31 cellular contexts compared by ENCODE assay signal in the genomic region with DNA sequence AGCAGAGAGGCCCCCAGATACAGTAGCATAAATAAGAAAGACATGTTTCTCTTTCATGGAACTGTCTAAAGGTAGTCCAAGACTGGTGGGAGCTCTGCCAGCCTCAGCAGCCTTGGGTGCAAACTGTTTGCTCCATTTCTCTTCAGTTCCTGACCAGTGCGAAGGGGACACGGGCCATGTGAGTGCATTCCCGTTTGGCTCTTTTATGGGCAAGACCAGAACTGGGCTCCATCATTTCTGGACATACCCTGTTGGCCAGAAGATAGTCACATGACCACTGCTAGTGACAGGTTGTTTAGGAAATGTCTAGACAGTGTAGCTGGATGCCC.
"Had no signal": no experiment of that assay in that cellular context is flagged by ENCODE, and none has a peak within 500 bp of the region (broad histone marks: within the 10 kb centered on the region; RNA-seq: fewer than 3 reads in every experiment).

No MANE protein-coding gene starts in this region.

- DNase-seq: activated CD4-positive, alpha-beta memory T cell treated with anti-CD3 and anti-CD28 coated beads for 36 hours; activated CD4-positive, alpha-beta T cell treated with anti-CD3 and anti-CD28 coated beads for 36 hours; activated CD4-positive, alpha-beta T cell treated with anti-CD3 and anti-CD28 coated beads, Interleukin-2, amount 10 ng/mL, durations not matched to agents 24 days and 14 days; activated CD4-positive, CD25-positive, alpha-beta regulatory T cell; activated CD4-positive, CD25-positive, alpha-beta regulatory T cell treated with anti-CD3 and anti-CD28 coated beads, Interleukin-2, amount 50 U/mL, for 72 hours; activated CD8-positive, alpha-beta memory T cell treated with anti-CD3 and anti-CD28 coated beads, Interleukin-2, amount 10 ng/mL, durations not matched to agents 7 days and 5 days; activated CD8-positive, alpha-beta memory T cell treated with anti-CD3 and anti-CD28 coated beads, Interleukin-2, amount 50 U/mL, for 48 hours; activated CD8-positive, alpha-beta T cell treated with anti-CD3 and anti-CD28 coated beads, Interleukin-2, amount 10 ng/mL, durations not matched to agents 7 days and 5 days; activated effector memory CD4-positive, alpha-beta T cell treated with Interleukin-2 at 50 U/mL for 16 hours; activated gamma-delta T cell treated with Interleukin-2 at 50 U/mL for 16 hours; activated naive CD4-positive, alpha-beta T cell treated with anti-CD3 and anti-CD28 coated beads, Interleukin-2, amount 50 U/mL, for 16 hours; activated naive CD4-positive, alpha-beta T cell treated with Interleukin-2 at 50 U/mL for 16 hours; activated T-cell treated with anti-CD3 and anti-CD28 coated beads for 4 hours; activated T-cell treated with anti-CD3 and anti-CD28 coated beads, Interleukin-2, amount 50 U/mL, for 24 hours; activated T-cell treated with anti-CD3 and anti-CD28 coated beads, Interleukin-2, amount 50 U/mL, for 72 hours; amniotic stem cell; anterior cingulate cortex; brain microvascular endothelial cell; caudate nucleus; cortex of kidney; dermis blood vessel endothelial cell; effector CD4-positive, alpha-beta T cell; effector memory CD8-positive, alpha-beta T cell; erythroblast; foreskin keratinocyte; gastrocnemius medialis; glutamatergic neuron; heart left ventricle; T-helper 2 cell had no signal

- H3K9me3 ChIP-seq: esophagus muscularis mucosa, gastrocnemius medialis, heart left ventricle had no signal

- H3K4me3 Mint-ChIP-seq: activated CD4-positive, alpha-beta memory T cell treated with anti-CD3 and anti-CD28 coated beads for 36 hours; activated CD4-positive, alpha-beta T cell treated with anti-CD3 and anti-CD28 coated beads for 36 hours; activated CD4-positive, alpha-beta T cell treated with anti-CD3 and anti-CD28 coated beads, Interleukin-2, amount 10 ng/mL, durations not matched to agents 24 days and 14 days; activated CD8-positive, alpha-beta memory T cell treated with anti-CD3 and anti-CD28 coated beads, Interleukin-2, amount 10 ng/mL, durations not matched to agents 7 days and 5 days; activated CD8-positive, alpha-beta T cell treated with anti-CD3 and anti-CD28 coated beads, Interleukin-2, amount 10 ng/mL, durations not matched to agents 7 days and 5 days; activated naive CD8-positive, alpha-beta T cell; activated T-cell treated with anti-CD3 and anti-CD28 coated beads, Interleukin-2, amount 50 U/mL, for 24 hours; activated T-cell treated with anti-CD3 and anti-CD28 coated beads, Interleukin-2, amount 50 U/mL, for 72 hours; effector memory CD8-positive, alpha-beta T cell had no signal

- H3K36me3 Mint-ChIP-seq: activated CD8-positive, alpha-beta memory T cell treated with anti-CD3 and anti-CD28 coated beads, Interleukin-2, amount 10 ng/mL, durations not matched to agents 7 days and 5 days; activated naive CD8-positive, alpha-beta T cell had no signal

- H3K4me1 Mint-ChIP-seq: activated CD4-positive, alpha-beta T cell treated with anti-CD3 and anti-CD28 coated beads for 36 hours had no signal

- H3K36me3 ChIP-seq: brain microvascular endothelial cell, esophagus muscularis mucosa, gastrocnemius medialis, heart left ventricle had no signal

- H3K27me3 ChIP-seq: brain microvascular endothelial cell, esophagus muscularis mucosa, foreskin keratinocyte, gastrocnemius medialis, heart left ventricle had no signal

- H3K4me3 ChIP-seq: esophagus muscularis mucosa, gastrocnemius medialis, heart left ventricle had no signal

- H3K27ac ChIP-seq: brain microvascular endothelial cell, esophagus muscularis mucosa, foreskin keratinocyte, gastrocnemius medialis had no signal

- H3K27ac Mint-ChIP-seq: activated CD4-positive, alpha-beta memory T cell treated with anti-CD3 and anti-CD28 coated beads for 36 hours; activated CD4-positive, alpha-beta T cell treated with anti-CD3 and anti-CD28 coated beads for 36 hours; activated CD4-positive, alpha-beta T cell treated with anti-CD3 and anti-CD28 coated beads, Interleukin-2, amount 10 ng/mL, durations not matched to agents 24 days and 14 days; activated CD8-positive, alpha-beta memory T cell treated with anti-CD3 and anti-CD28 coated beads, Interleukin-2, amount 10 ng/mL, durations not matched to agents 7 days and 5 days; activated CD8-positive, alpha-beta T cell treated with anti-CD3 and anti-CD28 coated beads, Interleukin-2, amount 10 ng/mL, durations not matched to agents 7 days and 5 days; activated naive CD8-positive, alpha-beta T cell; activated T-cell treated with anti-CD3 and anti-CD28 coated beads, Interleukin-2, amount 50 U/mL, for 24 hours; activated T-cell treated with anti-CD3 and anti-CD28 coated beads, Interleukin-2, amount 50 U/mL, for 72 hours had no signal

- ATAC-seq: activated CD4-positive, alpha-beta T cell treated with anti-CD3 and anti-CD28 coated beads for 36 hours; activated CD8-positive, alpha-beta memory T cell treated with anti-CD3 and anti-CD28 coated beads, Interleukin-2, amount 10 ng/mL, durations not matched to agents 7 days and 5 days; activated CD8-positive, alpha-beta T cell treated with anti-CD3 and anti-CD28 coated beads, Interleukin-2, amount 10 ng/mL, durations not matched to agents 7 days and 5 days; activated T-cell treated with anti-CD3 and anti-CD28 coated beads, Interleukin-2, amount 50 U/mL, for 72 hours; effector memory CD8-positive, alpha-beta T cell; foreskin keratinocyte; gastrocnemius medialis; heart left ventricle had no signal

- H3K9me3 Mint-ChIP-seq: activated CD4-positive, alpha-beta memory T cell treated with anti-CD3 and anti-CD28 coated beads for 36 hours; activated CD4-positive, alpha-beta T cell treated with anti-CD3 and anti-CD28 coated beads, Interleukin-2, amount 10 ng/mL, durations not matched to agents 24 days and 14 days; activated T-cell treated with anti-CD3 and anti-CD28 coated beads, Interleukin-2, amount 50 U/mL, for 24 hours; activated T-cell treated with anti-CD3 and anti-CD28 coated beads, Interleukin-2, amount 50 U/mL, for 72 hours; effector memory CD8-positive, alpha-beta T cell had no signal

- H3K27me3 Mint-ChIP-seq: activated CD4-positive, alpha-beta memory T cell treated with anti-CD3 and anti-CD28 coated beads for 36 hours; activated CD4-positive, alpha-beta T cell treated with anti-CD3 and anti-CD28 coated beads for 36 hours; activated CD4-positive, alpha-beta T cell treated with anti-CD3 and anti-CD28 coated beads, Interleukin-2, amount 10 ng/mL, durations not matched to agents 24 days and 14 days; activated CD8-positive, alpha-beta memory T cell treated with anti-CD3 and anti-CD28 coated beads, Interleukin-2, amount 10 ng/mL, durations not matched to agents 7 days and 5 days; activated naive CD8-positive, alpha-beta T cell; activated T-cell treated with anti-CD3 and anti-CD28 coated beads, Interleukin-2, amount 50 U/mL, for 24 hours; effector memory CD8-positive, alpha-beta T cell had no signal
